Comparison of ENCODE assay signal across 8 cellular contexts in genomic region chr7:116210345-116211005, GRCh38. TPM values are rescaled to one million over a fixed set of nuclear protein-coding genes. Genes with fewer than 3 reads are reported as not detected.
DNase-seq lines count a peak whose midpoint lies in the region; ATAC-seq and TF ChIP-seq lines count a peak whose summit lies in the region.

A gene with protein sequence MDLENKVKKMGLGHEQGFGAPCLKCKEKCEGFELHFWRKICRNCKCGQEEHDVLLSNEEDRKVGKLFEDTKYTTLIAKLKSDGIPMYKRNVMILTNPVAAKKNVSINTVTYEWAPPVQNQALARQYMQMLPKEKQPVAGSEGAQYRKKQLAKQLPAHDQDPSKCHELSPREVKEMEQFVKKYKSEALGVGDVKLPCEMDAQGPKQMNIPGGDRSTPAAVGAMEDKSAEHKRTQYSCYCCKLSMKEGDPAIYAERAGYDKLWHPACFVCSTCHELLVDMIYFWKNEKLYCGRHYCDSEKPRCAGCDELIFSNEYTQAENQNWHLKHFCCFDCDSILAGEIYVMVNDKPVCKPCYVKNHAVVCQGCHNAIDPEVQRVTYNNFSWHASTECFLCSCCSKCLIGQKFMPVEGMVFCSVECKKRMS (plus strand): TSS chr7:116210539. CDS start chr7:116210708, 169 bp downstream.

- intact Hi-C loops in A673 (cut with micrococcal nuclease; ENCODE audit: unreplicated experiment) (no loop called here), natural killer cell (cut with micrococcal nuclease) (loop anchor here (1.0 to 10.0 kb wide), 5 partner anchors 14 to 1286 kb away; partner anchors contain the start of genes CAPZA2 and MDFIC)

- POLR2A ChIA-PET in A673 (lab: Charles Lee; ENCODE audit: low non-redundant PET) = interaction anchor here (0.6 to 1.1 kb wide), 7 partner anchors 9 to 744 kb away, joined by 3 to 5 read pairs (median 3); no protein-coding TSS in a partner anchor

- H3K9ac ChIP-seq in stomach smooth muscle (ENCODE audit: low read length in 2 of 2) = peak within 1 kb of the TSS; percentile 67 to 83

- peak within 1 kb of the TSS; percentile 78 for H3K4me3 ChIP-seq in A673 (ENCODE audit: low read depth, low read length, poor library complexity, severe bottlenecking)
- H3K4me3 ChIP-seq in epithelial cell of proximal tubule (ENCODE audit: low read depth, low read length) = peak within 1 kb of the TSS; percentile 85
- H3K4me3 ChIP-seq in stomach smooth muscle (ENCODE audit: low read length in 2 of 2) = peak within 1 kb of the TSS; percentile 83 to 84

- peaks cover 41 to 49% of the 10 kb centered on the region in 2 donors for H3K4me1 Mint-ChIP-seq in natural killer cell

- BruUV-seq in A673 (replicated peaks; lab: Mats Ljungman, UMichigan) = no TSS peak

- no peaks in the 10 kb centered on the region for H3K9me3 Mint-ChIP-seq in natural killer cell

- H3K4me3 Mint-ChIP-seq in natural killer cell = peak within 1 kb of the TSS; percentile 93

- H3K27me3 Mint-ChIP-seq in natural killer cell (ENCODE audit: low read depth in 2 of 2) = no peaks in the 10 kb centered on the region

- H3K36me3 ChIP-seq in A673 (ENCODE audit: insufficient read depth, low read length, poor library complexity, severe bottlenecking) (no peaks in the 10 kb centered on the region), stomach smooth muscle (ENCODE audit: control insufficient read depth in 2 of 2, insufficient read depth in 2 of 2, low read length in 2 of 2) (no peaks in the 10 kb centered on the region)

- H3K27ac ChIP-seq in A673 (ENCODE audit: low read depth, low read length, poor library complexity, severe bottlenecking) (peak within 1 kb of the TSS; percentile 98), stomach smooth muscle (ENCODE audit: low read length) (peak within 1 kb of the TSS; percentile 85)

- no peaks in the 10 kb centered on the region for H3K9me3 ChIP-seq in A673 (ENCODE audit: low read depth, low read length, poor library complexity, severe bottlenecking)
- H3K9me3 ChIP-seq in stomach smooth muscle (ENCODE audit: control insufficient read depth in 2 of 2, low read length in 2 of 2) = no peaks in the 10 kb centered on the region

- no peaks in the 10 kb centered on the region for H3K36me3 Mint-ChIP-seq in natural killer cell

- H3K27me3 ChIP-seq in A673 (replicated peaks; ENCODE audit: insufficient read depth, low read depth, low read length, poor library complexity) (no peaks in the 10 kb centered on the region), stomach smooth muscle (ENCODE audit: control insufficient read depth in 1 of 2, insufficient read depth in 2 of 2, low read length in 2 of 2) (peaks cover 0 to 25% of the 10 kb centered on the region in 2 donors)

- H3K27ac Mint-ChIP-seq in natural killer cell = peak within 1 kb of the TSS; percentile 84 to 99

- CTCF ChIA-PET in A673 (lab: Charles Lee) = interaction anchor here (1.7 kb wide), 1 partner anchor 30 kb away, joined by 8 read pairs; no protein-coding TSS in a partner anchor

- TF ChIP-seq CTCF in A673 (conservative IDR thresholded peaks at IDR 0.05; ENCODE audit: low read depth, low read length) (no peak), epithelial cell of proximal tubule (conservative IDR thresholded peaks at IDR 0.05; ENCODE audit: low read depth, low read length) (no peak), natural killer cell (IDR thresholded peaks at IDR 0.05) (no peak)

- DNase-seq in A673 (ENCODE audit: low spot score) = peak; percentile 81
- DNase-seq in NCI-H774 (lab: John Stamatoyannopoulos, UW) = peak; percentile 80
- DNase-seq in activated CD8-positive, alpha-beta memory T cell treated with anti-CD3 and anti-CD28 coated beads, Interleukin-2, amount 50 U/mL, for 4 hours = peak; percentile 62
- DNase-seq in epithelial cell of proximal tubule (ENCODE audit: low read depth) = no peak
- DNase-seq in natural killer cell = peak; percentile 63

- ATAC-seq in GM18867 (IDR thresholded peaks at IDR 0.05; ENCODE audit: unreplicated experiment) = peak; percentile 90
- ATAC-seq in HG03095 (IDR thresholded peaks at IDR 0.05; ENCODE audit: unreplicated experiment) = peak; percentile 81
- ATAC-seq in natural killer cell = peak; percentile 29 to 65 (median 58)

- peaks cover 35% of the 10 kb centered on the region for H3K4me1 ChIP-seq in A673 (ENCODE audit: insufficient read depth, low read length, poor library complexity, severe bottlenecking)
- H3K4me1 ChIP-seq in stomach smooth muscle (ENCODE audit: control insufficient read depth, insufficient read depth, low read length) = no peaks in the 10 kb centered on the region

RNA-seq across cellular contexts. Expression of the gene that starts here (rescaled TPM):
- 115 and 121 TPM in 2 replicates for total RNA-seq in A673 (2021)
- total RNA-seq in epithelial cell of proximal tubule = 153 and 174 TPM in 2 replicates
- total RNA-seq in natural killer cell = 100 to 1,000 TPM; 220 to 269 (median 227) TPM
